In the genomic region with DNA sequence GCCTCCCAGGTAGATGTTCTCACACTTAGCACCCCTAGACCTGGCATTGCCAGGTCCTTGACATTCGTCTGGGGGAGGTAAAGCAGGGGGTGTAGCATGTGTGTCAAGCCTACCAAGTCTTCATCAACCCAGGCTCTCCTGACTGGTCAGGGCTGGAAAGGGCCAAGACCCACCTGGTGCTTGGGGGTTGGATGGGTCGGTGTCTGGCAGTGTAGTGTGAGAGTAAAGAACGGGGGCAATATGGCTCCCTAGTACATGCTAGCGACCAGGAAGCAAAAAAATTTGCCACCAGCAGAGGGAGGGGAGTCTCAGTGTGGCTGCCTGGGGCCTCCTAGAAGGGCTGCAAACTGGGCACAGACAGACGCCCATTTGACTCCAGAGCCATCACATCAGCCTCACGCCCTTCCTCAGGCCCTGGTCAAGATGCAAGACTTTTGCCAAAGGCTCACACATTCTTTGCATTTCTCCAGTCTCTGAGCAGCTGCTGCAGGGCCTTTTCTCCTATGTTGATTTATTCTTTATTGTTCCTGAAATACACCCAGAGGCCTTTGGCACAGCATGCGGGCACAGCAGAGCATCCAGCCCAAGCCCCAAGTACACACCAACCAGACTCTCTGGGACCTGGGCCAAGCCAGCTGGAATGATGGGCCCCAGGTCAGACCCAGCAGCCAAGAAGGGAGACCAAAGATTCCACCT, we compare ENCODE assay signal across 8 cellular contexts. TPM values are rescaled to one million over a fixed set of nuclear protein-coding genes. Genes with fewer than 3 reads are reported as not detected.
A peak's percentile ranks its signal among the peaks of the same experiment; 100 is the strongest.
DNase-seq lines count a peak whose midpoint lies in the region; ATAC-seq, FAIRE-seq and TF ChIP-seq lines count a peak whose summit lies in the region.

No MANE protein-coding gene starts in this region.

- FAIRE-seq in D721Med (lab: Jason Lieb, UNC) (no peak), small intestine (lab: Jason Lieb, UNC) (no peak)

- peak overlapping the region; percentile 15 for H3K9ac ChIP-seq in adipocyte (ENCODE audit: low read length)
- H3K9ac ChIP-seq in MM.1S (ENCODE audit: low read length): no peak overlapping the region

- 32 to 44% (median 34%) methylated on average over 7 of the region's 7 CpGs for WGBS in small intestine, 3 donors

- no peaks in the 10 kb centered on the region for H3K9me2 ChIP-seq in MM.1S (replicated peaks; ENCODE audit: insufficient read depth, low read length)

- DNase-seq in D721Med (ENCODE audit: insufficient read length, low spot score) (no peak), NB4 (ENCODE audit: low read depth) (peak; percentile 50), adipocyte (ENCODE audit: low read depth) (peak; percentile 89), left ventricle myocardium superior (peak; percentile 90), small intestine (peak; percentile 75), MM.1S (no peak), middle frontal gyrus (ENCODE audit: extremely low spot score, low spot score) (no peak)

- peak overlapping the region; percentile 60 for H3K4me3 ChIP-seq in NB4 (ENCODE audit: low read depth, low read length)
- no peak overlapping the region for H3K4me3 ChIP-seq in adipocyte (ENCODE audit: low read length)
- peak overlapping the region in 1 of 2 donors; percentile 0 for H3K4me3 ChIP-seq in small intestine (ENCODE audit: low read depth in 1 of 2, low read length in 2 of 2)
- no peak overlapping the region for H3K4me3 ChIP-seq in MM.1S (ENCODE audit: low read length)

- TF ChIP-seq POLR2A in NB4 (IDR thresholded peaks at IDR 0.05; ENCODE audit: extremely low read depth, insufficient read length): no peak

- ATAC-seq in left ventricle myocardium superior: peak; percentile 69
- no peak for ATAC-seq in esophagus mucosa

- H3K27me3 ChIP-seq in adipocyte (replicated peaks; ENCODE audit: control insufficient read depth, insufficient read depth, low read length): no peaks in the 10 kb centered on the region
- no peaks in the 10 kb centered on the region for H3K27me3 ChIP-seq in small intestine (ENCODE audit: control insufficient read depth in 2 of 2, insufficient read depth in 2 of 2, low read length in 2 of 2)
- H3K27me3 ChIP-seq in MM.1S (replicated peaks; ENCODE audit: insufficient read depth, low read length): no peaks in the 10 kb centered on the region

- H3F3A ChIP-seq in MM.1S (ENCODE audit: insufficient read depth, low read length): no peaks in the 10 kb centered on the region

- peaks cover 77% of the 10 kb centered on the region for H3K4me1 ChIP-seq in adipocyte (ENCODE audit: control insufficient read depth, insufficient read depth, low read length)
- H3K4me1 ChIP-seq in small intestine (ENCODE audit: control insufficient read depth in 2 of 2, insufficient read depth in 1 of 2, low read depth in 1 of 2, low read length in 1 of 2): peaks cover 36 to 69% of the 10 kb centered on the region in 2 donors
- 0 out of 2 replicates have a peak, but pooled peaks cover 6% of the 10 kb centered on the region for H3K4me1 ChIP-seq in MM.1S (ENCODE audit: low read length)

- H2AFZ ChIP-seq in MM.1S (ENCODE audit: low read length): no peak overlapping the region

- TF ChIP-seq CTCF in D721Med (IDR thresholded peaks at IDR 0.05; ENCODE audit: insufficient read depth, missing control alignments) (peak; percentile 1), NB4 (IDR thresholded peaks at IDR 0.05; ENCODE audit: low read depth, low read length) (no peak), MM.1S (IDR thresholded peaks at IDR 0.05; ENCODE audit: low read length) (no peak)

- H3K36me3 ChIP-seq in adipocyte (ENCODE audit: control insufficient read depth, insufficient read depth, low read length, severe bottlenecking) (no peaks in the 10 kb centered on the region), small intestine (ENCODE audit: control insufficient read depth in 2 of 2, insufficient read depth in 2 of 2, low read length in 2 of 2) (no peaks in the 10 kb centered on the region), MM.1S (replicated peaks; ENCODE audit: insufficient read depth, low read length) (no peaks in the 10 kb centered on the region)

- H4K20me1 ChIP-seq in MM.1S (ENCODE audit: insufficient read depth, low read length): peaks cover 33% of the 10 kb centered on the region

- H3K27ac ChIP-seq in small intestine (ENCODE audit: low read depth in 1 of 2, low read length in 1 of 2): peak overlapping the region; percentile 91 to 97
- no peak overlapping the region for H3K27ac ChIP-seq in MM.1S (ENCODE audit: low read length)

- intact Hi-C loops in left ventricle myocardium superior (cut with micrococcal nuclease): no loop called here

- H3K9me3 ChIP-seq in adipocyte (ENCODE audit: control insufficient read depth, low read length): no peaks in the 10 kb centered on the region
- no peaks in the 10 kb centered on the region for H3K9me3 ChIP-seq in small intestine (ENCODE audit: control insufficient read depth, low read depth)
- no peaks in the 10 kb centered on the region for H3K9me3 ChIP-seq in MM.1S (replicated peaks; ENCODE audit: insufficient read depth, low read length)

- H3K79me2 ChIP-seq in MM.1S (ENCODE audit: low read length): peaks cover 99% of the 10 kb centered on the region

- H3K4me2 ChIP-seq in MM.1S (ENCODE audit: low read depth, low read length): no peak overlapping the region

RNA-seq across cellular contexts. Expression of gene PNMA1, which starts 38.3 kb away (rescaled TPM):
- total RNA-seq in left ventricle myocardium superior (13.9 TPM), esophagus mucosa (11.6 TPM)
- 10 to 100 TPM; 10.8 to 23.5 (median 17.0) TPM for polyA plus RNA-seq in small intestine

Comparison
In these comparisons a context has a peak if more than half of its experiments do, and no peak if none do; other contexts are left out.
1. DNase-seq: peak in NB4 (single experiment), adipocyte (single experiment), left ventricle myocardium superior (single experiment) and small intestine (single experiment); none in D721Med (single experiment), MM.1S (single experiment) and middle frontal gyrus (single experiment).